2 cellular contexts compared by ENCODE assay signal in genomic region chr10:119658274-119658673, GRCh38.
TF ChIP-seq lines count a peak whose summit lies in the region.

No MANE protein-coding gene starts in this region.

TF ChIP-seq in A549, 52 proteins besides CTCF, POLR2A, EP300 and RAD21 (continued from another document):
- no peak for TF ChIP-seq POLR2AphosphoS2 (conservative IDR thresholded peaks at IDR 0.05; ENCODE audit: low read length)
- TF ChIP-seq CHD2 (IDR thresholded peaks at IDR 0.05; ENCODE audit: low read length, partially characterized antibody): no peak
- no peak for TF ChIP-seq ELK1 (IDR thresholded peaks at IDR 0.05; ENCODE audit: low read depth, low read length)
- TF ChIP-seq HOXB13 (CRISPR knock-in tag; IDR thresholded peaks at IDR 0.05; ENCODE audit: low read depth): no peak
- TF ChIP-seq CBX2 (IDR thresholded peaks at IDR 0.05; ENCODE audit: borderline replicate concordance, low read depth): no peak
- TF ChIP-seq PBX3 (IDR thresholded peaks at IDR 0.05): no peak
- TF ChIP-seq PHF8 (IDR thresholded peaks at IDR 0.05; ENCODE audit: borderline replicate concordance, low read depth): no peak
- TF ChIP-seq HOXB5 (CRISPR knock-in tag; IDR thresholded peaks at IDR 0.05): no peak
- TF ChIP-seq BHLHE40 (IDR thresholded peaks at IDR 0.05; ENCODE audit: low read depth, low read length): peak; percentile 46; the same call in 1 of the 2 replicates
- no peak for TF ChIP-seq CBX8 (IDR thresholded peaks at IDR 0.05)
- TF ChIP-seq NR3C1 (IDR thresholded peaks at IDR 0.05): no peak
- TF ChIP-seq EHMT2 (IDR thresholded peaks at IDR 0.05; ENCODE audit: low read depth): no peak
- TF ChIP-seq SREBF2 (IDR thresholded peaks at IDR 0.05): no peak
- TF ChIP-seq ESRRA (IDR thresholded peaks at IDR 0.05; ENCODE audit: borderline replicate concordance, low read length): no peak
- TF ChIP-seq, protein P1, sequence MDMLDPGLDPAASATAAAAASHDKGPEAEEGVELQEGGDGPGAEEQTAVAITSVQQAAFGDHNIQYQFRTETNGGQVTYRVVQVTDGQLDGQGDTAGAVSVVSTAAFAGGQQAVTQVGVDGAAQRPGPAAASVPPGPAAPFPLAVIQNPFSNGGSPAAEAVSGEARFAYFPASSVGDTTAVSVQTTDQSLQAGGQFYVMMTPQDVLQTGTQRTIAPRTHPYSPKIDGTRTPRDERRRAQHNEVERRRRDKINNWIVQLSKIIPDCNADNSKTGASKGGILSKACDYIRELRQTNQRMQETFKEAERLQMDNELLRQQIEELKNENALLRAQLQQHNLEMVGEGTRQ (IDR thresholded peaks at IDR 0.05): no peak
- TF ChIP-seq ZNF302 (CRISPR knock-in tag; IDR thresholded peaks at IDR 0.05): no peak
- no peak for TF ChIP-seq ZC3H11A (IDR thresholded peaks at IDR 0.05)
- TF ChIP-seq MAFK (IDR thresholded peaks at IDR 0.05; ENCODE audit: partially characterized antibody): peak; percentile 98
- peak in 1 of 2 experiments; percentile 40; a peak in 1 of 5 replicates for TF ChIP-seq JUN (IDR thresholded peaks at IDR 0.05)
- no peak for TF ChIP-seq KDM5A (IDR thresholded peaks at IDR 0.05)
- TF ChIP-seq, protein P2, sequence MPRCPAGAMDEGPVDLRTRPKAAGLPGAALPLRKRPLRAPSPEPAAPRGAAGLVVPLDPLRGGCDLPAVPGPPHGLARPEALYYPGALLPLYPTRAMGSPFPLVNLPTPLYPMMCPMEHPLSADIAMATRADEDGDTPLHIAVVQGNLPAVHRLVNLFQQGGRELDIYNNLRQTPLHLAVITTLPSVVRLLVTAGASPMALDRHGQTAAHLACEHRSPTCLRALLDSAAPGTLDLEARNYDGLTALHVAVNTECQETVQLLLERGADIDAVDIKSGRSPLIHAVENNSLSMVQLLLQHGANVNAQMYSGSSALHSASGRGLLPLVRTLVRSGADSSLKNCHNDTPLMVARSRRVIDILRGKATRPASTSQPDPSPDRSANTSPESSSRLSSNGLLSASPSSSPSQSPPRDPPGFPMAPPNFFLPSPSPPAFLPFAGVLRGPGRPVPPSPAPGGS (IDR thresholded peaks at IDR 0.05): no peak
- TF ChIP-seq EHF (CRISPR knock-in tag; IDR thresholded peaks at IDR 0.05): no peak
- peak; percentile 68 for TF ChIP-seq NFE2L2 (conservative IDR thresholded peaks at IDR 0.05; ENCODE audit: low read length)
- TF ChIP-seq, protein P3, sequence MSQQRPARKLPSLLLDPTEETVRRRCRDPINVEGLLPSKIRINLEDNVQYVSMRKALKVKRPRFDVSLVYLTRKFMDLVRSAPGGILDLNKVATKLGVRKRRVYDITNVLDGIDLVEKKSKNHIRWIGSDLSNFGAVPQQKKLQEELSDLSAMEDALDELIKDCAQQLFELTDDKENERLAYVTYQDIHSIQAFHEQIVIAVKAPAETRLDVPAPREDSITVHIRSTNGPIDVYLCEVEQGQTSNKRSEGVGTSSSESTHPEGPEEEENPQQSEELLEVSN (IDR thresholded peaks at IDR 0.05; ENCODE audit: borderline replicate concordance, low read depth): no peak
- TF ChIP-seq, protein P4, sequence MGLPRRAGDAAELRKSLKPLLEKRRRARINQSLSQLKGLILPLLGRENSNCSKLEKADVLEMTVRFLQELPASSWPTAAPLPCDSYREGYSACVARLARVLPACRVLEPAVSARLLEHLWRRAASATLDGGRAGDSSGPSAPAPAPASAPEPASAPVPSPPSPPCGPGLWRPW (IDR thresholded peaks at IDR 0.05): no peak
- TF ChIP-seq, protein P5, sequence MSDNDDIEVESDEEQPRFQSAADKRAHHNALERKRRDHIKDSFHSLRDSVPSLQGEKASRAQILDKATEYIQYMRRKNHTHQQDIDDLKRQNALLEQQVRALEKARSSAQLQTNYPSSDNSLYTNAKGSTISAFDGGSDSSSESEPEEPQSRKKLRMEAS (IDR thresholded peaks at IDR 0.05): peak; percentile 84
- TF ChIP-seq FOSL2 (IDR thresholded peaks at IDR 0.05): peak; percentile 56
- peak; percentile 96 for TF ChIP-seq FOSL2 (CRISPR knock-in tag; IDR thresholded peaks at IDR 0.05)
- TF ChIP-seq RCOR1 (IDR thresholded peaks at IDR 0.05; ENCODE audit: low read depth, low read length): no peak
- peak; percentile 42; the same call in 1 of the 2 replicates for TF ChIP-seq GATA3 (IDR thresholded peaks at IDR 0.05; ENCODE audit: borderline replicate concordance)
- TF ChIP-seq RFX5 (IDR thresholded peaks at IDR 0.05): 0 out of 2 replicates have a peak, but pooled peaks have one; percentile 49
- no peak for TF ChIP-seq KDM1A (IDR thresholded peaks at IDR 0.05; ENCODE audit: low read depth)

TF ChIP-seq in HEK293, 187 proteins besides CTCF, POLR2A, EP300 and RAD21 (continued from another document):
- 0 out of 2 replicates have a peak, but pooled peaks have one; percentile 33 for TF ChIP-seq INSM2 (tag by site-specific recombination; IDR thresholded peaks at IDR 0.05)
- TF ChIP-seq KLF10 (tag by site-specific recombination; IDR thresholded peaks at IDR 0.05): no peak
- peak; percentile 36; the same call in 1 of the 2 replicates for TF ChIP-seq ZNF394 (tag by site-specific recombination; IDR thresholded peaks at IDR 0.05; ENCODE audit: borderline replicate concordance)
- TF ChIP-seq HIC1 (tag by site-specific recombination; IDR thresholded peaks at IDR 0.05): peak; percentile 83
- TF ChIP-seq, protein P6, sequence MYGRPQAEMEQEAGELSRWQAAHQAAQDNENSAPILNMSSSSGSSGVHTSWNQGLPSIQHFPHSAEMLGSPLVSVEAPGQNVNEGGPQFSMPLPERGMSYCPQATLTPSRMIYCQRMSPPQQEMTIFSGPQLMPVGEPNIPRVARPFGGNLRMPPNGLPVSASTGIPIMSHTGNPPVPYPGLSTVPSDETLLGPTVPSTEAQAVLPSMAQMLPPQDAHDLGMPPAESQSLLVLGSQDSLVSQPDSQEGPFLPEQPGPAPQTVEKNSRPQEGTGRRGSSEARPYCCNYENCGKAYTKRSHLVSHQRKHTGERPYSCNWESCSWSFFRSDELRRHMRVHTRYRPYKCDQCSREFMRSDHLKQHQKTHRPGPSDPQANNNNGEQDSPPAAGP (tag by site-specific recombination; IDR thresholded peaks at IDR 0.05): 0 out of 2 replicates have a peak, but pooled peaks have one; percentile 66
- TF ChIP-seq, protein P7, sequence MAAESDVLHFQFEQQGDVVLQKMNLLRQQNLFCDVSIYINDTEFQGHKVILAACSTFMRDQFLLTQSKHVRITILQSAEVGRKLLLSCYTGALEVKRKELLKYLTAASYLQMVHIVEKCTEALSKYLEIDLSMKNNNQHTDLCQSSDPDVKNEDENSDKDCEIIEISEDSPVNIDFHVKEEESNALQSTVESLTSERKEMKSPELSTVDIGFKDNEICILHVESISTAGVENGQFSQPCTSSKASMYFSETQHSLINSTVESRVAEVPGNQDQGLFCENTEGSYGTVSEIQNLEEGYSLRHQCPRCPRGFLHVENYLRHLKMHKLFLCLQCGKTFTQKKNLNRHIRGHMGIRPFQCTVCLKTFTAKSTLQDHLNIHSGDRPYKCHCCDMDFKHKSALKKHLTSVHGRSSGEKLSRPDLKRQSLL (tag by site-specific recombination; IDR thresholded peaks at IDR 0.05): peak; percentile 45; the same call in 1 of the 2 replicates
- no peak for TF ChIP-seq ZNF530 (tag by site-specific recombination; IDR thresholded peaks at IDR 0.05; ENCODE audit: low read depth)
- TF ChIP-seq ZNF626 (tag by site-specific recombination; IDR thresholded peaks at IDR 0.05): no peak
- TF ChIP-seq SP7 (tag by site-specific recombination; IDR thresholded peaks at IDR 0.05): peak; percentile 64
- TF ChIP-seq ZNF660 (tag by site-specific recombination; IDR thresholded peaks at IDR 0.05): peak; percentile 78
- TF ChIP-seq PRDM1 (tag by site-specific recombination; IDR thresholded peaks at IDR 0.05): peak; percentile 67
- TF ChIP-seq ZNF629 (tag by site-specific recombination; IDR thresholded peaks at IDR 0.05): peak; percentile 53
- peak; percentile 98 for TF ChIP-seq ZNF600 (tag by site-specific recombination; IDR thresholded peaks at IDR 0.05)
- 0 out of 2 replicates have a peak, but pooled peaks have one; percentile 34 for TF ChIP-seq ZFP37 (tag by site-specific recombination; IDR thresholded peaks at IDR 0.05)
- no peak for TF ChIP-seq GFI1B (tag by site-specific recombination; IDR thresholded peaks at IDR 0.05)
- peak; percentile 59; the same call in 1 of the 2 replicates for TF ChIP-seq TRIM28 (IDR thresholded peaks at IDR 0.05; ENCODE audit: borderline replicate concordance, low read length)
